21 cellular contexts compared by ENCODE assay signal in genomic region chr7:17549406-17549805, GRCh38.
DNase-seq lines count a peak whose midpoint lies in the region; ATAC-seq, FAIRE-seq and TF ChIP-seq lines count a peak whose summit lies in the region.
"Had no signal": no experiment of that assay in that cellular context is flagged by ENCODE, and none has a peak within 500 bp of the region (broad histone marks: within the 10 kb centered on the region; RNA-seq: fewer than 3 reads in every experiment).

No MANE protein-coding gene starts in this region.

- no peak overlapping the region for H3K9ac ChIP-seq in colonic mucosa (ENCODE audit: low read depth in 2 of 2, low read length in 2 of 2)
- H3K9ac ChIP-seq: BLaER1 treated with 17β-estradiol and CSF1 and Interleukin-3, amounts not matched to agents 10 nM and 100 nM had no signal

- CTCF ChIA-PET in activated naive CD4-positive, alpha-beta T cell treated with anti-CD3 and anti-CD28 coated beads, Interleukin-2, amount 10 ng/mL, durations not matched to agents 7 days and 5 days (lab: Charles Lee), result interaction anchor here (0.6 to 0.7 kb wide), 2 partner anchors 30 to 750 kb away, joined by 3 to 4 read pairs; no protein-coding TSS in a partner anchor
- CTCF ChIA-PET in activated naive CD4-positive, alpha-beta T cell treated with anti-CD3 and anti-CD28 coated beads for 36 hours (lab: Charles Lee), result interaction anchor here (0.6 kb wide), 1 partner anchor 132 kb away, joined by 4 read pairs; no protein-coding TSS in a partner anchor

- no peaks in the 10 kb centered on the region for H3K36me3 ChIP-seq in colonic mucosa
- H3K36me3 ChIP-seq in mucosa of descending colon (ENCODE audit: low read depth), result no peaks in the 10 kb centered on the region
- no peaks in the 10 kb centered on the region for H3K36me3 ChIP-seq in small intestine (ENCODE audit: control insufficient read depth in 2 of 2, insufficient read depth in 2 of 2, low read length in 2 of 2)
- H3K36me3 ChIP-seq: BLaER1 treated with 17β-estradiol and CSF1 and Interleukin-3, amounts not matched to agents 10 nM and 100 nM had no signal

- no peaks in the 10 kb centered on the region for H3K9me3 ChIP-seq in colonic mucosa
- no peaks in the 10 kb centered on the region for H3K9me3 ChIP-seq in mucosa of descending colon
- H3K9me3 ChIP-seq in small intestine (ENCODE audit: control insufficient read depth, low read depth), result no peaks in the 10 kb centered on the region
- H3K9me3 ChIP-seq: A549, Caco-2 had no signal

- no peak overlapping the region for H3K4me3 Mint-ChIP-seq in activated naive CD4-positive, alpha-beta T cell treated with anti-CD3 and anti-CD28 coated beads, Interleukin-2, amount 10 ng/mL, durations not matched to agents 7 days and 5 days
- H3K4me3 Mint-ChIP-seq in activated naive CD4-positive, alpha-beta T cell treated with anti-CD3 and anti-CD28 coated beads for 36 hours, result no peak overlapping the region
- H3K4me3 Mint-ChIP-seq: B cell; CD4-positive, alpha-beta T cell; CD8-positive, alpha-beta T cell had no signal

- TF ChIP-seq CTCF in colonic mucosa (IDR thresholded peaks at IDR 0.05), result no peak
- TF ChIP-seq CTCF in mucosa of descending colon (IDR thresholded peaks at IDR 0.05), result no peak

- DNase-seq in colonic mucosa (no peak), mucosa of descending colon (no peak), small intestine (no peak), NCI-H2107 (lab: John Stamatoyannopoulos, UW) (no peak)
- no peak for DNase-seq in activated naive CD4-positive, alpha-beta T cell treated with anti-CD3 and anti-CD28 coated beads, Interleukin-2, amount 10 ng/mL, durations not matched to agents 7 days and 5 days
- no peak for DNase-seq in activated naive CD4-positive, alpha-beta T cell treated with anti-CD3 and anti-CD28 coated beads for 36 hours
- DNase-seq: AML-193; Caco-2; Calu3; CD4-positive, alpha-beta T cell; CD8-positive, alpha-beta T cell; DMS79 treated with DMSO at 0.1 percent for 48 hours; GF-D8 had no signal

- no peaks in the 10 kb centered on the region for H3K36me3 Mint-ChIP-seq in activated naive CD4-positive, alpha-beta T cell treated with anti-CD3 and anti-CD28 coated beads, Interleukin-2, amount 10 ng/mL, durations not matched to agents 7 days and 5 days
- no peaks in the 10 kb centered on the region for H3K36me3 Mint-ChIP-seq in activated naive CD4-positive, alpha-beta T cell treated with anti-CD3 and anti-CD28 coated beads for 36 hours (ENCODE audit: low read depth)
- H3K36me3 Mint-ChIP-seq: CD8-positive, alpha-beta T cell had no signal

- peak; percentile 87 for ATAC-seq in mucosa of descending colon
- ATAC-seq: A549; CD8-positive, alpha-beta T cell had no signal

- intact Hi-C loops in colonic mucosa (cut with DNase I), result loop anchor here (10.0 kb wide), 1 partner anchor 95 kb away; no protein-coding TSS in a partner anchor
- intact Hi-C loops in mucosa of descending colon (cut with DNase I, micrococcal nuclease), result no loop called here
- intact Hi-C loops in activated naive CD4-positive, alpha-beta T cell treated with anti-CD3 and anti-CD28 coated beads for 36 hours (cut with micrococcal nuclease), result no loop called here

- WGBS in small intestine, 3 donors, result 67 to 71% (median 70%) methylated on average over 2 of the region's 2 CpGs

- H3K27ac Mint-ChIP-seq in activated naive CD4-positive, alpha-beta T cell treated with anti-CD3 and anti-CD28 coated beads, Interleukin-2, amount 10 ng/mL, durations not matched to agents 7 days and 5 days, result no peak overlapping the region
- no peak overlapping the region for H3K27ac Mint-ChIP-seq in activated naive CD4-positive, alpha-beta T cell treated with anti-CD3 and anti-CD28 coated beads for 36 hours
- H3K27ac Mint-ChIP-seq: B cell; CD4-positive, alpha-beta T cell; CD8-positive, alpha-beta T cell had no signal

- no peaks in the 10 kb centered on the region for H3K27me3 ChIP-seq in colonic mucosa
- no peaks in the 10 kb centered on the region for H3K27me3 ChIP-seq in small intestine (ENCODE audit: control insufficient read depth in 2 of 2, insufficient read depth in 2 of 2, low read length in 2 of 2)
- H3K27me3 ChIP-seq: BLaER1 treated with 17β-estradiol and CSF1 and Interleukin-3, amounts not matched to agents 10 nM and 100 nM had no signal

- H3K4me1 ChIP-seq in colonic mucosa (no peaks in the 10 kb centered on the region), mucosa of descending colon (ENCODE audit: low read depth) (no peaks in the 10 kb centered on the region), small intestine (ENCODE audit: control insufficient read depth in 2 of 2, insufficient read depth in 1 of 2, low read depth in 1 of 2, low read length in 1 of 2) (no peaks in the 10 kb centered on the region)
- H3K4me1 ChIP-seq: Caco-2 had no signal

- no peaks in the 10 kb centered on the region for H3K9me3 Mint-ChIP-seq in activated naive CD4-positive, alpha-beta T cell treated with anti-CD3 and anti-CD28 coated beads, Interleukin-2, amount 10 ng/mL, durations not matched to agents 7 days and 5 days
- H3K9me3 Mint-ChIP-seq in activated naive CD4-positive, alpha-beta T cell treated with anti-CD3 and anti-CD28 coated beads for 36 hours, result no peaks in the 10 kb centered on the region
- H3K9me3 Mint-ChIP-seq: CD4-positive, alpha-beta T cell; CD8-positive, alpha-beta T cell had no signal

- H3K4me3 ChIP-seq in colonic mucosa, result no peak overlapping the region
- H3K4me3 ChIP-seq in mucosa of descending colon, result peak overlapping the region; percentile 3
- H3K4me3 ChIP-seq in small intestine (ENCODE audit: low read depth in 1 of 2, low read length in 2 of 2), result no peak overlapping the region
- H3K4me3 ChIP-seq: A549; BLaER1 treated with 17β-estradiol and CSF1 and Interleukin-3, amounts not matched to agents 10 nM and 100 nM had no signal

- no peaks in the 10 kb centered on the region for H3K4me1 Mint-ChIP-seq in activated naive CD4-positive, alpha-beta T cell treated with anti-CD3 and anti-CD28 coated beads, Interleukin-2, amount 10 ng/mL, durations not matched to agents 7 days and 5 days
- H3K4me1 Mint-ChIP-seq in activated naive CD4-positive, alpha-beta T cell treated with anti-CD3 and anti-CD28 coated beads for 36 hours (ENCODE audit: low read depth), result no peaks in the 10 kb centered on the region

- peaks cover 7% of the 10 kb centered on the region for H3K27me3 Mint-ChIP-seq in activated naive CD4-positive, alpha-beta T cell treated with anti-CD3 and anti-CD28 coated beads, Interleukin-2, amount 10 ng/mL, durations not matched to agents 7 days and 5 days
- H3K27me3 Mint-ChIP-seq in activated naive CD4-positive, alpha-beta T cell treated with anti-CD3 and anti-CD28 coated beads for 36 hours (ENCODE audit: low read depth), result peaks cover 7% of the 10 kb centered on the region
- H3K27me3 Mint-ChIP-seq: CD4-positive, alpha-beta T cell had no signal

- H3K27ac ChIP-seq in colonic mucosa, result peak overlapping the region; percentile 24
- no peak overlapping the region for H3K27ac ChIP-seq in small intestine (ENCODE audit: low read depth in 1 of 2, low read length in 1 of 2)
- H3K27ac ChIP-seq: 22Rv1; A549; BLaER1 treated with 17β-estradiol and CSF1 and Interleukin-3, amounts not matched to agents 10 nM and 100 nM; C4-2B had no signal

- peak; percentile 64 for FAIRE-seq in small intestine (lab: Jason Lieb, UNC)
- FAIRE-seq: A549, D721Med, GM12891, GM19239 had no signal
